In genomic region chr4:25442863-25443307, GRCh38 we compare ENCODE assay signal across 26 cellular contexts.
"Had no signal": no experiment of that assay in that cellular context is flagged by ENCODE, and none has a peak within 500 bp of the region (broad histone marks: within the 10 kb centered on the region; RNA-seq: fewer than 3 reads in every experiment).

No MANE protein-coding gene starts in this region.

- H3K4me1 Mint-ChIP-seq: activated CD4-positive, alpha-beta memory T cell treated with anti-CD3 and anti-CD28 coated beads, Interleukin-2, amount 10 ng/mL, durations not matched to agents 7 days and 5 days; activated CD4-positive, alpha-beta T cell treated with anti-CD3 and anti-CD28 coated beads, Interleukin-2, amount 10 ng/mL, durations not matched to agents 7 days and 5 days; IgD-negative memory B cell; T-cell had no signal

- H3K27ac Mint-ChIP-seq: activated CD4-positive, alpha-beta memory T cell treated with anti-CD3 and anti-CD28 coated beads, Interleukin-2, amount 10 ng/mL, durations not matched to agents 7 days and 5 days; activated CD4-positive, alpha-beta T cell treated with anti-CD3 and anti-CD28 coated beads, Interleukin-2, amount 10 ng/mL, durations not matched to agents 7 days and 5 days; activated T-cell treated with anti-CD3 and anti-CD28 coated beads, Interleukin-2, amount 50 U/mL, for 72 hours; activated T-helper 2 cell treated with anti-CD3 and anti-CD28 coated beads, Interferon-gamma antibody, Interleukin-2, Interleukin-4, amounts not matched to agents 10 μg/mL and 5 μg/mL and 100 μg/mL, durations not matched to agents 14 hours and 24 hours and 36 hours; IgD-negative memory B cell; T-cell had no signal

- DNase-seq: activated CD4-positive, alpha-beta memory T cell treated with anti-CD3 and anti-CD28 coated beads, Interleukin-2, amount 10 ng/mL, durations not matched to agents 7 days and 5 days; activated CD4-positive, alpha-beta T cell treated with anti-CD3 and anti-CD28 coated beads, Interleukin-2, amount 10 ng/mL, durations not matched to agents 7 days and 5 days; activated CD4-positive, CD25-positive, alpha-beta regulatory T cell; activated gamma-delta T cell treated with Interleukin-2 at 50 U/mL for 16 hours; activated naive CD4-positive, alpha-beta T cell treated with anti-CD3 and anti-CD28 coated beads, Interleukin-2, amount 50 U/mL, for 16 hours; activated T-cell treated with anti-CD3 and anti-CD28 coated beads, Interleukin-2, amount 50 U/mL, for 72 hours; aorta; MG63; NCI-H1105; NCI-H1436 treated with DMSO at 0.1 percent for 48 hours; NCI-H187 treated with DMSO at 0.1 percent for 48 hours; NCI-H2081 treated with DMSO at 0.1 percent for 48 hours; NCI-H2171 treated with DMSO at 0.1 percent for 48 hours; NCI-H345; NCI-H510A; NCI-H526 treated with DMSO at 0.1 percent for 48 hours; NCI-H82; RPMI8226; T-cell; T-helper 2 cell; T1000 had no signal

- H3K27me3 Mint-ChIP-seq: activated CD4-positive, alpha-beta memory T cell treated with anti-CD3 and anti-CD28 coated beads, Interleukin-2, amount 10 ng/mL, durations not matched to agents 7 days and 5 days; activated CD4-positive, alpha-beta T cell treated with anti-CD3 and anti-CD28 coated beads, Interleukin-2, amount 10 ng/mL, durations not matched to agents 7 days and 5 days had no signal

- H3K27ac ChIP-seq: breast epithelium had no signal

- H3K4me1 ChIP-seq: breast epithelium had no signal

- H3K4me3 Mint-ChIP-seq: activated CD4-positive, alpha-beta memory T cell treated with anti-CD3 and anti-CD28 coated beads, Interleukin-2, amount 10 ng/mL, durations not matched to agents 7 days and 5 days; activated CD4-positive, alpha-beta T cell treated with anti-CD3 and anti-CD28 coated beads, Interleukin-2, amount 10 ng/mL, durations not matched to agents 7 days and 5 days; activated T-cell treated with anti-CD3 and anti-CD28 coated beads, Interleukin-2, amount 50 U/mL, for 72 hours; IgD-negative memory B cell; T-cell had no signal

- H3K27me3 ChIP-seq: breast epithelium, MG63 had no signal

- H3K36me3 ChIP-seq: breast epithelium, MG63 had no signal

- H3K4me3 ChIP-seq: breast epithelium, MG63, SK-N-MC had no signal

- H3K9me3 Mint-ChIP-seq: activated CD4-positive, alpha-beta memory T cell treated with anti-CD3 and anti-CD28 coated beads, Interleukin-2, amount 10 ng/mL, durations not matched to agents 7 days and 5 days; activated T-cell treated with anti-CD3 and anti-CD28 coated beads, Interleukin-2, amount 50 U/mL, for 72 hours; activated T-helper 2 cell treated with anti-CD3 and anti-CD28 coated beads, Interferon-gamma antibody, Interleukin-2, Interleukin-4, amounts not matched to agents 10 μg/mL and 5 μg/mL and 100 μg/mL, durations not matched to agents 14 hours and 24 hours and 36 hours had no signal

- H3K9me3 ChIP-seq: breast epithelium, MG63 had no signal

- ATAC-seq: activated T-cell treated with anti-CD3 and anti-CD28 coated beads, Interleukin-2, amount 50 U/mL, for 72 hours; Right ventricle myocardium inferior; T-cell had no signal
